In genomic region chr1:20729990-20730689, GRCh38 we compare ENCODE assay signal across 2 cellular contexts.
TF ChIP-seq lines count a peak whose summit lies in the region.

No MANE protein-coding gene starts in this region.

TF ChIP-seq in HEK293, 187 proteins besides CTCF, POLR2A, EP300 and RAD21:
- no peak for TF ChIP-seq PRDM10 (tag by site-specific recombination; IDR thresholded peaks at IDR 0.05)
- no peak for TF ChIP-seq ZNF660 (tag by site-specific recombination; IDR thresholded peaks at IDR 0.05)
- peak; percentile 22; the same call in 1 of the 2 replicates for TF ChIP-seq PATZ1 (tag by site-specific recombination; IDR thresholded peaks at IDR 0.05)
- no peak for TF ChIP-seq ZNF768 (tag by site-specific recombination; IDR thresholded peaks at IDR 0.05)
- 0 out of 2 replicates have a peak, but pooled peaks have one; percentile 17 for TF ChIP-seq ZBTB8A (tag by site-specific recombination; IDR thresholded peaks at IDR 0.05)
- TF ChIP-seq ZNF341 (tag by site-specific recombination; IDR thresholded peaks at IDR 0.05; ENCODE audit: low read depth) = peak; percentile 92
- TF ChIP-seq ZNF585B (tag by site-specific recombination; IDR thresholded peaks at IDR 0.05) = no peak
- peak; percentile 51 for TF ChIP-seq ZNF366 (tag by site-specific recombination; conservative IDR thresholded peaks at IDR 0.05)
- peak; percentile 43; the same call in 1 of the 2 replicates for TF ChIP-seq PRDM4 (tag by site-specific recombination; IDR thresholded peaks at IDR 0.05)

TF ChIP-seq in H1, 55 proteins besides CTCF, POLR2A, EP300 and RAD21:
- TF ChIP-seq POU5F1 (IDR thresholded peaks at IDR 0.05; ENCODE audit: low read depth, low read length) (no peak), GABPA (IDR thresholded peaks at IDR 0.05; ENCODE audit: borderline replicate concordance, insufficient read depth, low read length) (no peak), TAF7 (optimal IDR thresholded peaks at IDR 0.05; ENCODE audit: borderline replicate concordance, low read depth, low read length) (no peak), SIN3A (conservative IDR thresholded peaks at IDR 0.05 in 1 of 2, IDR thresholded peaks at IDR 0.05 in 1 of 2; ENCODE audit: low read depth in 1 of 2, low read length in 2 of 2) (no peak), SUZ12 (IDR thresholded peaks at IDR 0.05; ENCODE audit: low read length) (no peak), EGR1 (IDR thresholded peaks at IDR 0.05; ENCODE audit: borderline replicate concordance, low read depth, low read length) (no peak)
